ENCODE assay signal across 18 cellular contexts in the genomic region with DNA sequence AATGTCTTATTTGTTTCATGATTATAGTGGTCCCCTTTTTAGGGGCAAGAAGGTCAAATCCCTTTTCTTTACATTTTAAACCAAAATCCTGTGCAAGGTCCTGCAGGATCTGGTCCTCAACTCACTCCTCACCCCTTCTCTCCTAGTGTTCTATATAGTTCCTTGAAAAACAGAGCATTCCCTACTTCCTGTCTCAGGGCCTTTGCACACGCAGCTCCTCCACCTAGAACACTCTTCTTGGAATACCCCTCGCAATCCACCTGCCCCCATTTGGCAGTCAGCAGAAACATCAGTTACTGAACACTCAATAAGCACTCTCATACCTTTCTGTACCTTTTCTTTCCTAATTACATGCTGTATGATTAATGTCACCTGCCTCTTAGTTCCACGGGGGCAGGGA. TPM values are rescaled to one million over a fixed set of nuclear protein-coding genes. Genes with fewer than 3 reads are reported as not detected.
"Had no signal": no experiment of that assay in that cellular context is flagged by ENCODE, and none has a peak within 500 bp of the region (broad histone marks: within the 10 kb centered on the region; RNA-seq: fewer than 3 reads in every experiment).

No MANE protein-coding gene starts in this region.

- ATAC-seq: activated CD8-positive, alpha-beta memory T cell treated with anti-CD3 and anti-CD28 coated beads, Interleukin-2, amount 10 ng/mL, durations not matched to agents 7 days and 5 days; foreskin keratinocyte; left cardiac atrium; lower lobe of right lung; psoas muscle; right lobe of liver; stimulated activated naive B cell treated with anti-CD40 and anti-IgM and Interleukin-4, amounts not matched to agents 10 μg/mL and 1 μg/mL and 100 μg/mL, for 72 hours had no signal

- H3K4me3 Mint-ChIP-seq: activated CD8-positive, alpha-beta memory T cell treated with anti-CD3 and anti-CD28 coated beads, Interleukin-2, amount 10 ng/mL, durations not matched to agents 7 days and 5 days; activated naive CD8-positive, alpha-beta T cell treated with anti-CD3 and anti-CD28 coated beads, Interleukin-2, amount 10 ng/mL, durations not matched to agents 7 days and 5 days; mesothelial cell of epicardium; stimulated activated naive B cell treated with anti-CD40 and anti-IgM and Interleukin-4, amounts not matched to agents 10 μg/mL and 1 μg/mL and 100 μg/mL, for 72 hours had no signal

- H3K9me3 Mint-ChIP-seq: activated naive CD8-positive, alpha-beta T cell treated with anti-CD3 and anti-CD28 coated beads, Interleukin-2, amount 10 ng/mL, durations not matched to agents 7 days and 5 days; mesothelial cell of epicardium; stimulated activated naive B cell treated with anti-CD40 and anti-IgM and Interleukin-4, amounts not matched to agents 10 μg/mL and 1 μg/mL and 100 μg/mL, for 72 hours had no signal

- DNase-seq: activated CD4-positive, alpha-beta T cell treated with anti-CD3 and anti-CD28 coated beads for 4 hours; activated CD8-positive, alpha-beta memory T cell treated with anti-CD3 and anti-CD28 coated beads, Interleukin-2, amount 10 ng/mL, durations not matched to agents 7 days and 5 days; activated naive CD8-positive, alpha-beta T cell treated with anti-CD3 and anti-CD28 coated beads, Interleukin-2, amount 10 ng/mL, durations not matched to agents 7 days and 5 days; aorta; foreskin keratinocyte; head of caudate nucleus; left cardiac atrium; lower lobe of right lung; nucleus accumbens; psoas muscle; right lobe of liver; SJCRH30; spleen; stimulated activated CD4-positive, alpha-beta T cell treated with anti-CD3 and anti-CD28 coated beads, Interleukin-1b, Interleukin-23, amount 100 ng/mL, for 48 hours; stimulated activated naive B cell treated with anti-CD40 and anti-IgM and Interleukin-4, amounts not matched to agents 10 μg/mL and 1 μg/mL and 100 μg/mL, for 72 hours; T1000; upper lobe of left lung had no signal

- H3K27me3 Mint-ChIP-seq: activated CD8-positive, alpha-beta memory T cell treated with anti-CD3 and anti-CD28 coated beads, Interleukin-2, amount 10 ng/mL, durations not matched to agents 7 days and 5 days; activated naive CD8-positive, alpha-beta T cell treated with anti-CD3 and anti-CD28 coated beads, Interleukin-2, amount 10 ng/mL, durations not matched to agents 7 days and 5 days; stimulated activated naive B cell treated with anti-CD40 and anti-IgM and Interleukin-4, amounts not matched to agents 10 μg/mL and 1 μg/mL and 100 μg/mL, for 72 hours had no signal

- H3K27ac Mint-ChIP-seq: activated CD8-positive, alpha-beta memory T cell treated with anti-CD3 and anti-CD28 coated beads, Interleukin-2, amount 10 ng/mL, durations not matched to agents 7 days and 5 days; activated naive CD8-positive, alpha-beta T cell treated with anti-CD3 and anti-CD28 coated beads, Interleukin-2, amount 10 ng/mL, durations not matched to agents 7 days and 5 days; mesothelial cell of epicardium; stimulated activated naive B cell treated with anti-CD40 and anti-IgM and Interleukin-4, amounts not matched to agents 10 μg/mL and 1 μg/mL and 100 μg/mL, for 72 hours had no signal

RNA-seq across cellular contexts. Expression of a gene that starts 16.2 kb away (rescaled TPM):
- total RNA-seq: activated CD8-positive, alpha-beta memory T cell treated with anti-CD3 and anti-CD28 coated beads, Interleukin-2, amount 10 ng/mL, durations not matched to agents 7 days and 5 days; activated naive CD8-positive, alpha-beta T cell treated with anti-CD3 and anti-CD28 coated beads, Interleukin-2, amount 10 ng/mL, durations not matched to agents 7 days and 5 days; foreskin keratinocyte; mesothelial cell of epicardium; SJCRH30 had no signal

RNA-seq across cellular contexts. Expression of a gene that starts 28.3 kb away (rescaled TPM):
- total RNA-seq: SJCRH30 had no signal
